2 cellular contexts compared by ENCODE assay signal in the genomic region with DNA sequence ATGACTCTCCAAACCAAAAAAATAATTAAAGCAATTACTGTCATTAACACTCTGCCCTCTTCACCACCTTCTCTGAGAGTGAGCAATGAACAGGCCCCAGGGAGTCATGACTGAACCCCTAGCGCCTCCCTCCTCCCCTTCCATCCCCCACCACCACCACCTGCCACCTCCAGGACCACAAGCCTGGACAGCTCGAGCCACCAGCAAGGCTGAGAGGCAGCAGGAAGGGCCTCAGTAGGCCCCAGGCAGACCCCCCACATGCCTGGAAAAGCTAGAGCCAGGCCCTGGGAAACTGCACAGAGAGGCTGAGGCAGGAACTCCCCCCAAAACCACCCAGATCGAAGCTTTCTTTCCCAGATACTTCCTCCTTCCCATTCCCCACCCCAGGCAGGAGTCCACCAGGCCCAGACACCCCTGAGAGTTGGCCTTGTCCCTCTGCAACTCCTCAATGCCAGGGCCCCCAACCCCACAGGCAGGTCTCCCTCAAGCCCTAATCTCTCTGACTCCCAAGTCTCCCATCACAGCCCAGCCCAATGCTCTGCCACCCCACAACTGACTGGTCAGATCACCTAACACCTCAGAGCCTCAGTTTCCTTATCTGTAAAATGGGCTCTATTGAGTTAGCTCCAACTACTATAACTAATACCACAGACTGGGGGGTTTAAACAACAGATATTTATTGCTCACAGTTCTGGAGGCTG.
TF ChIP-seq lines count a peak whose summit lies in the region.

No MANE protein-coding gene starts in this region.

TF ChIP-seq in HepG2, 621 proteins besides CTCF, POLR2A, EP300 and RAD21:
- TF ChIP-seq ZNF629 (CRISPR knock-in tag; conservative IDR thresholded peaks at IDR 0.05) (peak; percentile 61), ZBTB7B (CRISPR knock-in tag; IDR thresholded peaks at IDR 0.05) (no peak)

TF ChIP-seq in H1, 55 proteins besides CTCF, POLR2A, EP300 and RAD21:
- TF ChIP-seq EGR1 (IDR thresholded peaks at IDR 0.05; ENCODE audit: borderline replicate concordance, low read depth, low read length) (no peak), KDM1A (IDR thresholded peaks at IDR 0.05; ENCODE audit: borderline replicate concordance, low read length) (peak; percentile 69; the same call in 1 of the 2 replicates)
